Comparison of ENCODE assay signal across 19 cellular contexts in genomic region chr7:49424109-49424508, GRCh38.
"Had no signal": no experiment of that assay in that cellular context is flagged by ENCODE, and none has a peak within 500 bp of the region (broad histone marks: within the 10 kb centered on the region; RNA-seq: fewer than 3 reads in every experiment).

No MANE protein-coding gene starts in this region.

- H3K27ac ChIP-seq: dorsolateral prefrontal cortex, gastrocnemius medialis, neutrophil, pancreas, right atrium auricular region, sigmoid colon, stomach, thyroid gland, vagina had no signal

- FAIRE-seq: keratinocyte, pancreas had no signal

- DNase-seq: dorsolateral prefrontal cortex; effector CD4-positive, alpha-beta T cell; gastrocnemius medialis; head of caudate nucleus; mesenchymal stem cell; mucosa of descending colon; naive B cell; pancreas; sigmoid colon; stimulated activated CD4-positive, alpha-beta T cell treated with anti-CD3 and anti-CD28 coated beads, Interleukin-2, amount 100 ng/mL, for 24 hours; stimulated activated CD4-positive, alpha-beta T cell treated with anti-CD3 and anti-CD28 coated beads, Interleukin-4, amount 100 ng/mL, for 24 hours; stimulated activated naive CD4-positive, alpha-beta T cell treated with Interleukin-2 at 50 U/mL for 16 hours; stomach; thyroid gland; trophoblast cell had no signal

- H3K9me3 ChIP-seq: gastrocnemius medialis, mucosa of descending colon, neutrophil, pancreas, right atrium auricular region, sigmoid colon, stomach, thyroid gland, vagina had no signal

- H3K27me3 ChIP-seq: gastrocnemius medialis, neutrophil, pancreas, right atrium auricular region, sigmoid colon, stomach, thyroid gland, vagina had no signal

- H3K4me3 ChIP-seq: dorsolateral prefrontal cortex, gastrocnemius medialis, mucosa of descending colon, pancreas, right atrium auricular region, sigmoid colon, stomach, thyroid gland, vagina had no signal

- H3K4me1 ChIP-seq: gastrocnemius medialis, pancreas, right atrium auricular region, sigmoid colon, stomach, thyroid gland, vagina had no signal

- H3K36me3 ChIP-seq: gastrocnemius medialis, neutrophil, pancreas, right atrium auricular region, sigmoid colon, stomach, thyroid gland, vagina had no signal
